ENCODE assay signal across 27 cellular contexts in genomic region chr10:67603086-67603485, GRCh38.
"Had no signal": no experiment of that assay in that cellular context is flagged by ENCODE, and none has a peak within 500 bp of the region (broad histone marks: within the 10 kb centered on the region; RNA-seq: fewer than 3 reads in every experiment).

No MANE protein-coding gene starts in this region.

- FAIRE-seq: colon, keratinocyte had no signal

- H3K36me3 ChIP-seq: gastroesophageal sphincter, left lung, lower lobe of right lung, suprapubic skin, thyroid gland, vagina had no signal

- H3K9me3 ChIP-seq: gastroesophageal sphincter, left lung, lower lobe of right lung, psoas muscle, suprapubic skin, thyroid gland, vagina had no signal

- H3K36me3 Mint-ChIP-seq: immature natural killer cell, memory B cell, naive B cell, type B pancreatic cell had no signal

- H3K27ac Mint-ChIP-seq: dendritic cell treated with granulocyte-macrophage colony-stimulating factor and Interleukin-4, amounts not matched to agents 40 ng/mL and 50 ng/mL, for 4 days; endodermal cell; immature natural killer cell; memory B cell; naive B cell; nephron; type B pancreatic cell had no signal

- H3K4me3 ChIP-seq: gastroesophageal sphincter, left lung, lower lobe of right lung, psoas muscle, skin epidermis, suprapubic skin, thyroid gland, vagina had no signal

- DNase-seq: cerebellar nuclear complex; effector CD4-positive, alpha-beta T cell; endodermal cell; glutamatergic neuron; immature natural killer cell; left lung; lower lobe of right lung; midbrain; naive B cell; occipital lobe; psoas muscle; retina; stimulated activated CD4-positive, alpha-beta T cell treated with anti-CD3 and anti-CD28 coated beads, Interleukin-2, amount 100 ng/mL, for 48 hours; stimulated activated naive CD4-positive, alpha-beta T cell treated with Interleukin-2 at 50 U/mL for 16 hours; thyroid gland had no signal

- H3K27me3 ChIP-seq: gastroesophageal sphincter, left lung, suprapubic skin, thyroid gland, vagina had no signal

- H3K4me3 Mint-ChIP-seq: dendritic cell treated with granulocyte-macrophage colony-stimulating factor and Interleukin-4, amounts not matched to agents 40 ng/mL and 50 ng/mL, for 4 days; endodermal cell; immature natural killer cell; memory B cell; naive B cell; nephron; type B pancreatic cell had no signal

- ATAC-seq: esophagus mucosa, gastroesophageal sphincter, left lung, lower lobe of right lung, psoas muscle, sciatic nerve had no signal

- H3K4me1 ChIP-seq: left lung, lower lobe of right lung, suprapubic skin, thyroid gland, vagina had no signal

- H3K4me1 Mint-ChIP-seq: immature natural killer cell, memory B cell, naive B cell had no signal

- H3K27ac ChIP-seq: left lung, lower lobe of right lung, psoas muscle, suprapubic skin, thyroid gland, vagina had no signal

- H3K9me3 Mint-ChIP-seq: endodermal cell, memory B cell, nephron, type B pancreatic cell had no signal

- H3K27me3 Mint-ChIP-seq: dendritic cell treated with granulocyte-macrophage colony-stimulating factor and Interleukin-4, amounts not matched to agents 40 ng/mL and 50 ng/mL, for 4 days; type B pancreatic cell had no signal
